10 cellular contexts compared by ENCODE assay signal in genomic region chr1:208219659-208220282, GRCh38. TPM values are rescaled to one million over a fixed set of nuclear protein-coding genes. Genes with fewer than 3 reads are reported as not detected.
DNase-seq lines count a peak whose midpoint lies in the region; ATAC-seq, FAIRE-seq and TF ChIP-seq lines count a peak whose summit lies in the region.
"Had no signal": no experiment of that assay in that cellular context is flagged by ENCODE, and none has a peak within 500 bp of the region (broad histone marks: within the 10 kb centered on the region; RNA-seq: fewer than 3 reads in every experiment).

No MANE protein-coding gene starts in this region.

- TF ChIP-seq EP300 in K562 (IDR thresholded peaks at IDR 0.05; ENCODE audit: low read length) (peak; percentile 87), stomach (IDR thresholded peaks at IDR 0.05) (peak; percentile 34)

- intact Hi-C loops in K562 (cut with micrococcal nuclease) (no loop called here), stomach (cut with DNase I; ENCODE audit: low total_unique reads) (no loop called here)

- TF ChIP-seq RAD21 in K562 (CRISPR knock-in tag; conservative IDR thresholded peaks at IDR 0.05 in 1 of 2, IDR thresholded peaks at IDR 0.05 in 1 of 2), result no peak; a peak in 1 of 4 replicates

- H4K20me1 ChIP-seq in K562 (replicated peaks; ENCODE audit: control insufficient read depth, insufficient read depth, low read length), result no peaks in the 10 kb centered on the region

- no peak for TF ChIP-seq CTCF in K562 (IDR thresholded peaks at IDR 0.05 in 2 of 3, conservative IDR thresholded peaks at IDR 0.05 in 1 of 3; ENCODE audit: insufficient read depth in 2 of 3, low read depth in 1 of 3, low read length in 3 of 3)
- no peak for TF ChIP-seq CTCF in stomach (IDR thresholded peaks at IDR 0.05)

- H3K4me1 Mint-ChIP-seq in activated T-cell treated with anti-CD3 and anti-CD28 coated beads, Interleukin-2, amount 50 U/mL, for 24 hours (ENCODE audit: low read depth), result peaks cover 3% of the 10 kb centered on the region

- no TSS peak for BruUV-seq in K562 (replicated peaks; lab: Mats Ljungman, UMichigan)

- DNase-seq in KBM-7 (peak; percentile 89), K562 (ENCODE audit: extremely low read depth in 1 of 4, low spot score in 3 of 4) (peak; percentile 91 to 96 (median 95)), hepatic stellate cell (ENCODE audit: low spot score) (peak; percentile 70), stomach (no peak), NCI-H446 (lab: John Stamatoyannopoulos, UW) (no peak), middle frontal gyrus (ENCODE audit: extremely low spot score, low spot score) (no peak), DMS153 treated with DMSO at 0.1 percent for 48 hours (lab: John Stamatoyannopoulos, UW; ENCODE audit: unreplicated experiment) (no peak)
- no peak for DNase-seq in activated T-cell treated with anti-CD3 and anti-CD28 coated beads, Interleukin-2, amount 50 U/mL, for 24 hours
- DNase-seq: stimulated activated CD4-positive, alpha-beta T cell treated with anti-CD3 and anti-CD28 coated beads, Interleukin-1b, Interleukin-23, amount 100 ng/mL, for 48 hours had no signal

- peaks cover 15% of the 10 kb centered on the region for H3K27me3 Mint-ChIP-seq in activated T-cell treated with anti-CD3 and anti-CD28 coated beads, Interleukin-2, amount 50 U/mL, for 24 hours

- ATAC-seq in K562, result peak; percentile 87
- ATAC-seq: WTC11 had no signal

- H3K9ac ChIP-seq in K562 (ENCODE audit: insufficient read depth in 1 of 2, low read depth in 2 of 2, low read length in 2 of 2), result peak overlapping the region; percentile 58 to 81

- CTCF ChIA-PET in K562 (lab: Yijun Ruan, JAX; ENCODE audit: low intra/inter-chr PET ratio), result no interaction called here

- peak overlapping the region; percentile 92 for H2AFZ ChIP-seq in K562 (ENCODE audit: low read depth, low read length)

- no peaks in the 10 kb centered on the region for H3K36me3 ChIP-seq in K562 (ENCODE audit: control insufficient read depth, insufficient read depth, low read length)
- peaks cover 27 to 31% (median 30%) of the 10 kb centered on the region in 4 donors for H3K36me3 ChIP-seq in stomach

- TF ChIP-seq POLR2A in K562 (conservative IDR thresholded peaks at IDR 0.05) (peak; percentile 59), stomach (IDR thresholded peaks at IDR 0.05) (no peak)

- peak overlapping the region; percentile 67 for H3K4me2 ChIP-seq in K562 (ENCODE audit: insufficient read depth, low read length)

- H3K9me3 ChIP-seq in K562 (replicated peaks; ENCODE audit: control insufficient read depth, insufficient read depth, low read depth, low read length) (no peaks in the 10 kb centered on the region), stomach (no peaks in the 10 kb centered on the region)

- no peaks in the 10 kb centered on the region for H3K36me3 Mint-ChIP-seq in activated T-cell treated with anti-CD3 and anti-CD28 coated beads, Interleukin-2, amount 50 U/mL, for 24 hours (ENCODE audit: low read depth)
- H3K36me3 Mint-ChIP-seq: WTC11 had no signal

- H3K4me1 ChIP-seq in K562 (replicated peaks in 1 of 2; ENCODE audit: control insufficient read depth in 2 of 2, insufficient read depth in 2 of 2, low read length in 2 of 2) (peaks cover 51 to 63% of the 10 kb centered on the region in 2 experiments), stomach (peaks cover 18 to 73% (median 48%) of the 10 kb centered on the region in 4 donors)

- H3K4me3 ChIP-seq in K562, result peak overlapping the region; percentile 8; the same call in 1 of the 2 replicates
- H3K4me3 ChIP-seq in stomach, result no peak overlapping the region

- POLR2A ChIA-PET in K562 (lab: Yijun Ruan, JAX), result interaction anchor here (0.7 to 2.6 kb wide), 8 partner anchors 8 to 70 kb away, joined by 3 to 13 read pairs (median 4); no protein-coding TSS in a partner anchor

- no peaks in the 10 kb centered on the region for H3K9me3 Mint-ChIP-seq in activated T-cell treated with anti-CD3 and anti-CD28 coated beads, Interleukin-2, amount 50 U/mL, for 24 hours
- H3K9me3 Mint-ChIP-seq: WTC11 had no signal

- in situ Hi-C loops in KBM-7 (cut with MboI; ENCODE audit: low pct_unique_long_range_greater_than_20kb, low sequenced_read_pairs), result no loop called here
- in situ Hi-C loops in K562 (cut with MboI), result no loop called here

- WGBS in K562 (ENCODE audit: insufficient coverage, low coverage, missing lambda C conversion rate), result 3% methylated on average over 15 of the region's 15 CpGs
- 58 to 69% (median 63%) methylated on average over 15 of the region's 15 CpGs for WGBS in stomach, 5 donors

- no peak overlapping the region for H3K27ac Mint-ChIP-seq in activated T-cell treated with anti-CD3 and anti-CD28 coated beads, Interleukin-2, amount 50 U/mL, for 24 hours
- H3K27ac Mint-ChIP-seq: WTC11 had no signal

- H3K27ac ChIP-seq in K562 (ENCODE audit: extremely low read depth, low read depth, low read length) (peak overlapping the region; percentile 88), stomach (peak overlapping the region in 4 of 5 donors; percentile 60 to 77 (median 70))

- no peaks in the 10 kb centered on the region; a peak in 1 of 5 replicates for H3K27me3 ChIP-seq in K562 (ENCODE audit: control insufficient read depth in 2 of 2, insufficient read depth in 2 of 2, low read length in 2 of 2)
- no peaks in the 10 kb centered on the region for H3K27me3 ChIP-seq in stomach

- H3K79me2 ChIP-seq in K562 (ENCODE audit: control insufficient read depth, insufficient read depth, low read length), result no peaks in the 10 kb centered on the region

- FAIRE-seq in K562 (lab: Jason Lieb, UNC), result peak; percentile 99

- no peaks in the 10 kb centered on the region for H3K9me1 ChIP-seq in K562 (ENCODE audit: control insufficient read depth, insufficient read depth, low read length)

- H3K4me3 Mint-ChIP-seq in activated T-cell treated with anti-CD3 and anti-CD28 coated beads, Interleukin-2, amount 50 U/mL, for 24 hours, result no peak overlapping the region
- H3K4me3 Mint-ChIP-seq: WTC11 had no signal

TF ChIP-seq in K562, 482 proteins besides CTCF, POLR2A, EP300 and RAD21 (continues in another document):
- TF ChIP-seq ZNF785 (CRISPR knock-in tag; IDR thresholded peaks at IDR 0.05), result no peak
- TF ChIP-seq BACH1 (tag; IDR thresholded peaks at IDR 0.05), result peak; percentile 81; the same call in 1 of the 2 replicates
- no peak for TF ChIP-seq BRCA1 (IDR thresholded peaks at IDR 0.05)
- TF ChIP-seq BRCA1 (CRISPR knock-in tag; IDR thresholded peaks at IDR 0.05), result no peak
- TF ChIP-seq POLR2H (tag; IDR thresholded peaks at IDR 0.05; ENCODE audit: low read depth), result no peak
- peak; percentile 59; the same call in 1 of the 2 replicates for TF ChIP-seq EP400 (IDR thresholded peaks at IDR 0.05)
- TF ChIP-seq HNRNPH1 (optimal IDR thresholded peaks at IDR 0.05; ENCODE audit: low read depth, low read length), result no peak
- TF ChIP-seq FUS (optimal IDR thresholded peaks at IDR 0.05; ENCODE audit: low read depth, low read length), result no peak
- TF ChIP-seq ZNF57 (CRISPR knock-in tag; IDR thresholded peaks at IDR 0.05), result no peak
- TF ChIP-seq NCOA2 (IDR thresholded peaks at IDR 0.05; ENCODE audit: partially characterized antibody in 2 of 2), result no peak

RNA-seq across cellular contexts. Expression of gene PLXNA2, which starts 24.4 kb away (rescaled TPM):
- total RNA-seq in K562 (2011; cell fraction: chromatin; rRNA removed; ENCODE audit: low replicate concordance), result 0.70 and 3.5 TPM in 2 replicates
- total RNA-seq in K562 (2011; cell fraction: nucleolus; rRNA removed), result 0.79 and 2.0 TPM in 2 replicates
- 0.81 and 0.99 TPM in 2 replicates for total RNA-seq in K562 (2011; cell fraction: nucleoplasm; rRNA removed)
- 0.29 and 0.32 TPM in 2 replicates for total RNA-seq in K562 (2014; rRNA removed)
- 0.06 and 0.18 TPM in 2 replicates for total RNA-seq in K562 (2014; rRNA removed; fragmentation: Illumina TruSeq; extraction: Trizol)
- total RNA-seq in K562 (2015; rRNA removed; fragmentation: Illumina TruSeq; extraction: Trizol), result 0.36 and 0.41 TPM in 2 replicates
- total RNA-seq in K562 (2021), result 1.1 and 1.3 TPM in 2 replicates
- polyA plus RNA-seq in K562 (2011; rRNA removed), result 0.41 and 0.75 TPM in 2 replicates
- 0.32 and 1.4 TPM in 2 replicates for polyA plus RNA-seq in K562 (2011; cell fraction: cytosol; rRNA removed)
- 1.7 and 6.9 TPM in 2 replicates for polyA plus RNA-seq in K562 (2011; cell fraction: nucleus; rRNA removed)
- polyA plus RNA-seq in K562 (2012), result 0.42 and 0.48 TPM in 2 replicates
- 0.24 and 0.39 TPM in 2 replicates for polyA plus RNA-seq in K562 (2014; fragmentation: Illumina TruSeq; extraction: Trizol)
- under 1 TPM; 0.01 to 0.06 TPM for polyA plus RNA-seq in K562 (2014; fragmentation: Nextera tagmentation; extraction: Ambion mirVana)
- polyA plus RNA-seq in K562 (2014; rRNA removed), result 0.16 and 0.77 TPM in 2 replicates
- 1.1 and 2.7 TPM in 2 replicates for polyA minus RNA-seq in K562 (2011; rRNA and poly(A)+ RNA removed)
- 2.0 and 2.6 TPM in 2 replicates for polyA minus RNA-seq in K562 (2011; cell fraction: cytosol; rRNA and poly(A)+ RNA removed)
- polyA minus RNA-seq in K562 (2011; cell fraction: nucleus; rRNA and poly(A)+ RNA removed), result 3.1 and 8.1 TPM in 2 replicates
- 100 to 1,000 TPM in 1 of 5 donors, 10 to 100 TPM in 4; 21.0 to 185 (median 39.7) TPM for total RNA-seq in stomach
- polyA plus RNA-seq in stomach, result 10 to 100 TPM in 1 of 3 donors, 1 to 10 TPM in 2; 2.7 to 13.9 (median 4.0) TPM

Comparison
In these comparisons a context has a peak if more than half of its experiments do, and no peak if none do; other contexts are left out.
1. DNase-seq: peak in KBM-7 (single experiment), K562 (4 of 4) and hepatic stellate cell (single experiment); none in stomach (single experiment), NCI-H446 (0 of 2), activated T-cell treated with anti-CD3 and anti-CD28 coated beads, Interleukin-2, amount 50 U/mL, for 24 hours (single experiment), middle frontal gyrus (single experiment) and DMS153 treated with DMSO at 0.1 percent for 48 hours (single experiment).
2. RNA of gene PLXNA2, which starts 24.4 kb away (total RNA-seq): 21.0 to 185 TPM in stomach; 0.06 to 3.5 TPM in K562; every median in the first group is over 4 times any median in the second.